Comparison of ENCODE assay signal across 1 cellular context in genomic region chr1:47424336-47424982, GRCh38.
TF ChIP-seq lines count a peak whose summit lies in the region.

No MANE protein-coding gene starts in this region.

TF ChIP-seq in GM12878, 131 proteins besides CTCF, POLR2A, EP300 and RAD21:
- TF ChIP-seq BCLAF1 (IDR thresholded peaks at IDR 0.05) (no peak), ASH2L (IDR thresholded peaks at IDR 0.05; ENCODE audit: borderline replicate concordance, low read depth) (no peak), CBX5 (IDR thresholded peaks at IDR 0.05; ENCODE audit: low read depth) (no peak), E2F8 (IDR thresholded peaks at IDR 0.05; ENCODE audit: low read depth, partially characterized antibody) (no peak), PAX5 (IDR thresholded peaks at IDR 0.05; ENCODE audit: borderline replicate concordance, low read depth, low read length) (no peak), IKZF1 (conservative IDR thresholded peaks at IDR 0.05) (0 out of 2 replicates have a peak, but pooled peaks have one; percentile 22), SREBF1 (IDR thresholded peaks at IDR 0.05; ENCODE audit: low read length) (no peak), SMC3 (IDR thresholded peaks at IDR 0.05; ENCODE audit: borderline replicate concordance, low read length) (peak; percentile 40; the same call in 1 of the 2 replicates), ZBED1 (IDR thresholded peaks at IDR 0.05; ENCODE audit: borderline replicate concordance) (no peak)
